In the genomic region with DNA sequence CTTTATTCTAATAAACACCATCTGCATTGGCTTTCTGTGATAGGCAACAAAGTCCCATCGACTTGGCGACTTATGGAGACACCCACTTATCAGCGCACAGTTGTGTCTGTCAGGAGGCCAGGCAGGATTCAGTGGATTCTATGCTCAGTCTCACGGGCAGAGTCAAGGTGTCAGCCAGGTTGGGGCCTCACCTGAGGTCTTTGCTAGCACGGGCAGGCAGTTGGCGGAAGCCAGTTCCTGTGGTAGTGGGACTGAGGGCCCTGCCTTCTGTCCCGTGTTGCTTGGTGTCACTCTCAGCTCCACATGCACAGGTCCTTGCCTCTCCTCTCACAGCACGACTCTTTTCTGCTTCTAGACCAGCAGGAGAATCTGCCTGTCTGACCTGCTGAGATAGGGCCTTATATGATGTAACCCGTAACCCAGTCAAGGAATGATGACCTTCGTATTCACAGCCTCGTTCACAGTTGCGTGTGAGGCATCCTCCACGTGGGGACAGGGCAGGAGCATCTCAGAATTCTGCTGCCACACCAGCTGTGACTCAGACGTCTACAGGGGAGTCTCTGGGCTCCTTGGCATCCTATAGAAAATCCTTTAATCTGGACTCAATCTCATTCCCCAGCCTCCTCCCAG, we compare ENCODE assay signal across 19 cellular contexts. TPM values are rescaled to one million over a fixed set of nuclear protein-coding genes. Genes with fewer than 3 reads are reported as not detected.
DNase-seq lines count a peak whose midpoint lies in the region; ATAC-seq and TF ChIP-seq lines count a peak whose summit lies in the region.
"Had no signal": no experiment of that assay in that cellular context is flagged by ENCODE, and none has a peak within 500 bp of the region (broad histone marks: within the 10 kb centered on the region; RNA-seq: fewer than 3 reads in every experiment).

No MANE protein-coding gene starts in this region.

- no peaks in the 10 kb centered on the region for H3K9me2 ChIP-seq in GM23248 (ENCODE audit: insufficient read depth)

- H3K4me2 ChIP-seq in GM23248 (ENCODE audit: unreplicated experiment) = no peak overlapping the region

- no peak overlapping the region for H3K27ac ChIP-seq in GM23248
- H3K27ac ChIP-seq: colonic mucosa, gastroesophageal sphincter, left lung, parathyroid adenoma, suprapubic skin had no signal

- TF ChIP-seq POLR2A in erythroblast (IDR thresholded peaks at IDR 0.05; ENCODE audit: low read length) = no peak

- intact Hi-C loops in Caco-2 (cut with micrococcal nuclease; ENCODE audit: unreplicated experiment) = no loop called here

- peaks cover 25% of the 10 kb centered on the region for H4K20me1 ChIP-seq in GM23248 (ENCODE audit: insufficient read depth)

- CTCF ChIA-PET in Caco-2 (lab: Charles Lee) = interaction anchor here (0.9 kb wide), 1 partner anchor 184 kb away, joined by 3 read pairs; no protein-coding TSS in a partner anchor

- no peaks in the 10 kb centered on the region for H3K27me3 Mint-ChIP-seq in Caco-2 (ENCODE audit: insufficient read depth, unreplicated experiment)
- H3K27me3 Mint-ChIP-seq in neural crest cell (ENCODE audit: low read depth) = no peaks in the 10 kb centered on the region
- H3K27me3 Mint-ChIP-seq: activated CD4-positive, alpha-beta T cell treated with anti-CD3 and anti-CD28 coated beads, Interleukin-2, amount 10 ng/mL, durations not matched to agents 7 days and 5 days; activated naive CD4-positive, alpha-beta T cell treated with anti-CD3 and anti-CD28 coated beads, Interleukin-2, amount 50 U/mL, for 24 hours had no signal

- peaks cover 31% of the 10 kb centered on the region for H3F3A ChIP-seq in GM23248 (ENCODE audit: insufficient read depth)

- TF ChIP-seq CTCF in Caco-2 (IDR thresholded peaks at IDR 0.05; ENCODE audit: insufficient read depth in 1 of 2, low read depth in 1 of 2, low read length in 1 of 2, severe bottlenecking in 1 of 2, unreplicated experiment in 1 of 2) = no peak
- no peak for TF ChIP-seq CTCF in neural crest cell (conservative IDR thresholded peaks at IDR 0.05)

- H3K4me3 ChIP-seq in Caco-2 (ENCODE audit: low read depth, low read length) (no peak overlapping the region), GM23248 (no peak overlapping the region)
- H3K4me3 ChIP-seq: colonic mucosa, gastroesophageal sphincter, GM12878, left lung, suprapubic skin had no signal

- H3K9me3 Mint-ChIP-seq in Caco-2 (ENCODE audit: unreplicated experiment) = no peaks in the 10 kb centered on the region
- no peaks in the 10 kb centered on the region for H3K9me3 Mint-ChIP-seq in neural crest cell
- H3K9me3 Mint-ChIP-seq: activated CD4-positive, alpha-beta T cell treated with anti-CD3 and anti-CD28 coated beads, Interleukin-2, amount 10 ng/mL, durations not matched to agents 7 days and 5 days; activated naive CD4-positive, alpha-beta T cell treated with anti-CD3 and anti-CD28 coated beads, Interleukin-2, amount 50 U/mL, for 24 hours had no signal

- POLR2A ChIA-PET in Caco-2 (lab: Charles Lee) = interaction anchor here (1.3 kb wide), 1 partner anchor 10 kb away, joined by 3 read pairs; a partner anchor contains a TSS

- BruUV-seq in Caco-2 (replicated peaks; lab: Mats Ljungman, UMichigan) = no TSS peak

- H3K4me3 Mint-ChIP-seq in Caco-2 (ENCODE audit: unreplicated experiment) = no peak overlapping the region
- H3K4me3 Mint-ChIP-seq in neural crest cell = no peak overlapping the region
- H3K4me3 Mint-ChIP-seq: activated CD4-positive, alpha-beta T cell treated with anti-CD3 and anti-CD28 coated beads, Interleukin-2, amount 10 ng/mL, durations not matched to agents 7 days and 5 days; activated naive CD4-positive, alpha-beta T cell treated with anti-CD3 and anti-CD28 coated beads, Interleukin-2, amount 50 U/mL, for 24 hours had no signal

- H3K36me3 Mint-ChIP-seq in Caco-2 (ENCODE audit: insufficient read depth, unreplicated experiment) (peaks cover 43% of the 10 kb centered on the region), neural crest cell (ENCODE audit: low read depth) (peaks cover 12% of the 10 kb centered on the region)

- H3K9me3 ChIP-seq in Caco-2 (no peaks in the 10 kb centered on the region), GM23248 (ENCODE audit: low read depth) (no peaks in the 10 kb centered on the region)
- H3K9me3 ChIP-seq: colonic mucosa, gastroesophageal sphincter, left lung, suprapubic skin had no signal

- H2AFZ ChIP-seq in GM23248 = no peak overlapping the region
- H2AFZ ChIP-seq: parathyroid adenoma had no signal

- H3K79me2 ChIP-seq in GM23248 (ENCODE audit: insufficient read depth) = peaks cover 100% of the 10 kb centered on the region

- DNase-seq in Caco-2 (no peak), GM23248 (peak; percentile 53), erythroblast (lab: John Stamatoyannopoulos, UW) (peak; percentile 87 to 88), neural crest cell (ENCODE audit: low read depth, low spot score) (no peak), SKM-1 treated with dmso at 0.1 percent for 144 hours (lab: John Stamatoyannopoulos, UW; ENCODE audit: unreplicated experiment) (no peak)
- DNase-seq: activated CD4-positive, alpha-beta T cell treated with anti-CD3 and anti-CD28 coated beads, Interleukin-2, amount 10 ng/mL, durations not matched to agents 7 days and 5 days; GF-D8; NCI-H526 treated with DMSO at 0.1 percent for 48 hours; OCI-M1; stimulated activated CD8-positive, alpha-beta memory T cell treated with anti-CD3 and anti-CD28 coated beads, Interleukin-4, amount 100 ng/mL, for 48 hours had no signal

- ATAC-seq in GM18861 (IDR thresholded peaks at IDR 0.05; ENCODE audit: unreplicated experiment) (no peak), GM21529 (IDR thresholded peaks at IDR 0.05; ENCODE audit: unreplicated experiment) (no peak)
- ATAC-seq: gastroesophageal sphincter, GM12878 had no signal

- H3K4me1 ChIP-seq in Caco-2 (peaks cover 30% of the 10 kb centered on the region), GM23248 (ENCODE audit: insufficient read depth) (peaks cover 22% of the 10 kb centered on the region)
- H3K4me1 ChIP-seq: colonic mucosa had no signal

- no peak overlapping the region for H3K9ac ChIP-seq in GM23248
- H3K9ac ChIP-seq: parathyroid adenoma had no signal

- WGBS in GM23248 (ENCODE audit: low coverage in 1 of 2, low lambda C conversion rate in 2 of 2, missing lambda C conversion rate in 2 of 2), 2 experiments = 83% methylated on average over 14 of the region's 14 CpGs

- H3K4me1 Mint-ChIP-seq in Caco-2 (ENCODE audit: low read depth, unreplicated experiment) = peaks cover 10% of the 10 kb centered on the region
- H3K4me1 Mint-ChIP-seq in neural crest cell = no peaks in the 10 kb centered on the region

- H3K27ac Mint-ChIP-seq in Caco-2 (ENCODE audit: unreplicated experiment) (peak overlapping the region; percentile 60), neural crest cell (ENCODE audit: unreplicated experiment) (peak overlapping the region; percentile 51)
- H3K27ac Mint-ChIP-seq: activated CD4-positive, alpha-beta T cell treated with anti-CD3 and anti-CD28 coated beads, Interleukin-2, amount 10 ng/mL, durations not matched to agents 7 days and 5 days; activated naive CD4-positive, alpha-beta T cell treated with anti-CD3 and anti-CD28 coated beads, Interleukin-2, amount 50 U/mL, for 24 hours had no signal

- H3K27me3 ChIP-seq in Caco-2 (replicated peaks; ENCODE audit: control insufficient read depth, insufficient read depth, low read length) = no peaks in the 10 kb centered on the region
- H3K27me3 ChIP-seq in GM23248 (replicated peaks; ENCODE audit: insufficient read depth) = no peaks in the 10 kb centered on the region
- H3K27me3 ChIP-seq: colonic mucosa, gastroesophageal sphincter, left lung, suprapubic skin had no signal

- in situ Hi-C loops in GM23248 (cut with MboI) = loop anchor here (10.0 kb wide), 1 partner anchor 185 kb away; no protein-coding TSS in a partner anchor

- peaks cover 9% of the 10 kb centered on the region for H3K36me3 ChIP-seq in Caco-2 (ENCODE audit: control insufficient read depth, insufficient read depth, low read length)
- H3K36me3 ChIP-seq in GM23248 (ENCODE audit: low read depth) = peaks cover 2% of the 10 kb centered on the region
- H3K36me3 ChIP-seq: colonic mucosa had no signal

RNA-seq across cellular contexts. Expression of a gene that starts 10.0 kb away (rescaled TPM):
- total RNA-seq in Caco-2 (2022) (123 and 125 TPM in 2 replicates), neural crest cell (63.0 and 63.9 TPM in 2 replicates)
- total RNA-seq in GM23248 (2014; rRNA removed; shearing (Covaris generic)) = 93.0 and 197 TPM in 2 replicates
- polyA plus RNA-seq in GM23248 (2016; fragmentation: Nextera tagmentation; extraction: Ambion mirVana) = 65.9 and 67.3 TPM in 2 replicates

RNA-seq across cellular contexts. Expression of a gene that starts 11.0 kb away (rescaled TPM):
- total RNA-seq in Caco-2 (2022) = 79.5 and 81.5 TPM in 2 replicates
- 60.7 and 67.9 TPM in 2 replicates for total RNA-seq in GM23248 (2014; rRNA removed; shearing (Covaris generic))
- 58.3 and 58.6 TPM in 2 replicates for polyA plus RNA-seq in GM23248 (2016; fragmentation: Nextera tagmentation; extraction: Ambion mirVana)
- 56.9 and 60.4 TPM in 2 replicates for total RNA-seq in neural crest cell

Comparison
In these comparisons a context has a peak if more than half of its experiments do, and no peak if none do; other contexts are left out.
1. DNase-seq: peak in GM23248 (single experiment) and erythroblast (2 of 2); none in Caco-2 (0 of 2), neural crest cell (single experiment) and SKM-1 treated with dmso at 0.1 percent for 144 hours (single experiment).